2 cellular contexts compared by ENCODE assay signal in the genomic region with DNA sequence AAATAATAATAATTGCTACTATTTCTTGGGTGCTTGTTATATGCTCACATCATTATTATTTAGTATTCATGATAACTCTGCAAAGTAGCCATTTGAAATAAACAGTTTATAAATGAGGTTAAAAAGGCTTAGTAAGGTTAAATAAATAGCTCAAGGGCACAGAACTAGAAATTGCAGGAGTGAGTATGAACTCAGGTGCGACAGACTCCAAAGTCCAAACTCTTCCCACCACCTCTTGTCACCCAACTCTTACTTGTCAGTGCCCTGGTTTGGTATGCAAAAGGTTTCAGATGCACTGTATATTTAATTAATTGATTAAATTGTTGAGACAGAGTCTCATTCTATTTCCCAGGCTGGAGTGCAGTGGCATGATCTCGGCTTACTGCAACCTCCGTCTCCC.
TF ChIP-seq lines count a peak whose summit lies in the region.

No MANE protein-coding gene starts in this region.

TF ChIP-seq in HepG2, 621 proteins besides CTCF, POLR2A, EP300 and RAD21:
- TF ChIP-seq HNF4A (CRISPR knock-in tag; IDR thresholded peaks at IDR 0.05) (peak; percentile 26; the same call in 1 of the 2 replicates), ZNF354B (CRISPR knock-in tag; IDR thresholded peaks at IDR 0.05) (no peak), CBFB (CRISPR knock-in tag; IDR thresholded peaks at IDR 0.05) (no peak), GMEB2 (CRISPR knock-in tag; IDR thresholded peaks at IDR 0.05; ENCODE audit: low read depth) (no peak), STAG1 (CRISPR knock-in tag; IDR thresholded peaks at IDR 0.05) (no peak), TOPORS (CRISPR knock-in tag; IDR thresholded peaks at IDR 0.05) (no peak), KAT8 (CRISPR knock-in tag; IDR thresholded peaks at IDR 0.05) (no peak), MYPOP (CRISPR knock-in tag; IDR thresholded peaks at IDR 0.05) (no peak), ZSCAN25 (CRISPR knock-in tag; IDR thresholded peaks at IDR 0.05) (peak; percentile 74), ESRRA (CRISPR knock-in tag; IDR thresholded peaks at IDR 0.05; ENCODE audit: low read depth) (peak; percentile 51; the same call in 1 of the 2 replicates), HDAC1 (CRISPR knock-in tag; IDR thresholded peaks at IDR 0.05) (no peak), PCBP1 (IDR thresholded peaks at IDR 0.05; ENCODE audit: borderline replicate concordance, low read depth, low read length) (no peak), NR2F6 (IDR thresholded peaks at IDR 0.05) (no peak), NR2F6 (CRISPR knock-in tag; IDR thresholded peaks at IDR 0.05) (no peak), ATAD3A (CRISPR knock-in tag; IDR thresholded peaks at IDR 0.05) (no peak), SRSF9 (IDR thresholded peaks at IDR 0.05; ENCODE audit: borderline replicate concordance, insufficient read depth, low read depth, low read length, poor library complexity, severe bottlenecking) (no peak)
- TF ChIP-seq, protein P1, sequence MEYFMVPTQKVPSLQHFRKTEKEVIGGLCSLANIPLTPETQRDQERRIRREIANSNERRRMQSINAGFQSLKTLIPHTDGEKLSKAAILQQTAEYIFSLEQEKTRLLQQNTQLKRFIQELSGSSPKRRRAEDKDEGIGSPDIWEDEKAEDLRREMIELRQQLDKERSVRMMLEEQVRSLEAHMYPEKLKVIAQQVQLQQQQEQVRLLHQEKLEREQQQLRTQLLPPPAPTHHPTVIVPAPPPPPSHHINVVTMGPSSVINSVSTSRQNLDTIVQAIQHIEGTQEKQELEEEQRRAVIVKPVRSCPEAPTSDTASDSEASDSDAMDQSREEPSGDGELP (IDR thresholded peaks at IDR 0.05; ENCODE audit: borderline replicate concordance, low read depth) = no peak
- TF ChIP-seq, protein P2, sequence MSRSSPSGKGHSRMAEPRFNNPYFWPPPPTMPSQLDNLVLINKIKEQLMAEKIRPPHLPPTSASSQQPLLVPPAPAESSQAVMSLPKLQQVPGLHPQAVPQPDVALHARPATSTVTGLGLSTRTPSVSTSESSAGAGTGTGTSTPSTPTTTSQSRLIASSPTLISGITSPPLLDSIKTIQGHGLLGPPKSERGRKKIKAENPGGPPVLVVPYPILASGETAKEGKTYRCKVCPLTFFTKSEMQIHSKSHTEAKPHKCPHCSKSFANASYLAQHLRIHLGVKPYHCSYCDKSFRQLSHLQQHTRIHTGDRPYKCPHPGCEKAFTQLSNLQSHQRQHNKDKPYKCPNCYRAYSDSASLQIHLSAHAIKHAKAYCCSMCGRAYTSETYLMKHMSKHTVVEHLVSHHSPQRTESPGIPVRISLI (CRISPR knock-in tag; IDR thresholded peaks at IDR 0.05; ENCODE audit: borderline replicate concordance) = no peak

TF ChIP-seq in liver, 16 proteins besides CTCF, POLR2A, EP300 and RAD21:
- TF ChIP-seq RXRA (IDR thresholded peaks at IDR 0.05) = peak; percentile 63 to 79
- TF ChIP-seq HNF4A (conservative IDR thresholded peaks at IDR 0.05) = peak; percentile 91 to 98
- peak; percentile 28 for TF ChIP-seq FOXA2 (IDR thresholded peaks at IDR 0.05)
- no peak for TF ChIP-seq ZBTB33 (IDR thresholded peaks at IDR 0.05)
- TF ChIP-seq SP1 (IDR thresholded peaks at IDR 0.05) = peak; percentile 44
- TF ChIP-seq JUND (IDR thresholded peaks at IDR 0.05) = no peak
- peak; percentile 90 for TF ChIP-seq HNF4G (IDR thresholded peaks at IDR 0.05)
